In the genomic region with DNA sequence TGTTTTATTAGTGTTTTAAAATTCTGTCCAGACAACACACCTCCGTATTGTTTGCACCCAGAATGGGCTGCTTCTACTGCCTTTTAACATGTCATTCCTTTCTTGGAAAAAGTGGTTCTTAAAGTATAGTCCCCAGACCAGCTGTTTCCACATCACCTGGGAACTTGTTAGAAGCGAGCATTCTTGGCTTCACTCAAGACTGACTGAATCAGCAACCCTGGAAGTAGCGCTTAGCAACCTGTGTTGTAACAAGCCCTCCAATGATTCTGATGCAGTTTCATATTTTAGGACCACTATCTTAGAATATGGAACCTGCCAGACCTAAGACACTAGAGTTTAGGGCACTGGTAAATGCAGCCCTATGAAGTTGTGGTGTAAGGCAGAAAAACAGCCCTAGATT, we compare ENCODE assay signal across 18 cellular contexts. TPM values are rescaled to one million over a fixed set of nuclear protein-coding genes. Genes with fewer than 3 reads are reported as not detected.
"Had no signal": no experiment of that assay in that cellular context is flagged by ENCODE, and none has a peak within 500 bp of the region (broad histone marks: within the 10 kb centered on the region; RNA-seq: fewer than 3 reads in every experiment).

No MANE protein-coding gene starts in this region.

- H3K9me3 ChIP-seq: ascending aorta, testis had no signal

- H3K27ac ChIP-seq: ascending aorta, testis had no signal

- ATAC-seq: left lobe of liver; stimulated activated naive CD8-positive, alpha-beta T cell treated with anti-CD3 and anti-CD28 coated beads, Interleukin-15, amount 100 ng/mL, for 72 hours had no signal

- H3K36me3 ChIP-seq: ascending aorta had no signal

- DNase-seq: activated CD4-positive, alpha-beta memory T cell treated with anti-CD3 and anti-CD28 coated beads, Interleukin-2, amount 10 ng/mL, durations not matched to agents 7 days and 5 days; activated CD8-positive, alpha-beta memory T cell treated with anti-CD3 and anti-CD28 coated beads, Interleukin-2, amount 50 U/mL, for 48 hours; activated naive CD4-positive, alpha-beta T cell; dermis blood vessel endothelial cell; endodermal cell; glutamatergic neuron; immature natural killer cell; mesenchymal stem cell; nephron progenitor cell; stimulated activated CD4-positive, alpha-beta T cell treated with anti-CD3 and anti-CD28 coated beads, Interleukin-15, amount 100 ng/mL, for 24 hours; stimulated activated CD4-positive, alpha-beta T cell treated with anti-CD3 and anti-CD28 coated beads, Interleukin-4, amount 100 ng/mL, for 24 hours; stimulated activated naive CD8-positive, alpha-beta T cell treated with anti-CD3 and anti-CD28 coated beads, Interleukin-15, amount 100 ng/mL, for 72 hours; T-helper 9 cell; testis had no signal

- H3K4me3 ChIP-seq: ascending aorta, testis had no signal

- H3K27me3 ChIP-seq: ascending aorta, testis had no signal

RNA-seq across cellular contexts. Expression of gene OXCT2, which starts 38.4 kb away (rescaled TPM):
- total RNA-seq: ascending aorta, left lobe of liver had no signal

RNA-seq across cellular contexts. Expression of gene HPCAL4, which starts 41.5 kb away (rescaled TPM):
- total RNA-seq: ascending aorta, endodermal cell, osteoblast, ureter had no signal

RNA-seq across cellular contexts. Expression of gene BMP8B, which starts 55.9 kb away (rescaled TPM):
- total RNA-seq: ascending aorta had no signal
